ENCODE assay signal across 1 cellular context in the genomic region with DNA sequence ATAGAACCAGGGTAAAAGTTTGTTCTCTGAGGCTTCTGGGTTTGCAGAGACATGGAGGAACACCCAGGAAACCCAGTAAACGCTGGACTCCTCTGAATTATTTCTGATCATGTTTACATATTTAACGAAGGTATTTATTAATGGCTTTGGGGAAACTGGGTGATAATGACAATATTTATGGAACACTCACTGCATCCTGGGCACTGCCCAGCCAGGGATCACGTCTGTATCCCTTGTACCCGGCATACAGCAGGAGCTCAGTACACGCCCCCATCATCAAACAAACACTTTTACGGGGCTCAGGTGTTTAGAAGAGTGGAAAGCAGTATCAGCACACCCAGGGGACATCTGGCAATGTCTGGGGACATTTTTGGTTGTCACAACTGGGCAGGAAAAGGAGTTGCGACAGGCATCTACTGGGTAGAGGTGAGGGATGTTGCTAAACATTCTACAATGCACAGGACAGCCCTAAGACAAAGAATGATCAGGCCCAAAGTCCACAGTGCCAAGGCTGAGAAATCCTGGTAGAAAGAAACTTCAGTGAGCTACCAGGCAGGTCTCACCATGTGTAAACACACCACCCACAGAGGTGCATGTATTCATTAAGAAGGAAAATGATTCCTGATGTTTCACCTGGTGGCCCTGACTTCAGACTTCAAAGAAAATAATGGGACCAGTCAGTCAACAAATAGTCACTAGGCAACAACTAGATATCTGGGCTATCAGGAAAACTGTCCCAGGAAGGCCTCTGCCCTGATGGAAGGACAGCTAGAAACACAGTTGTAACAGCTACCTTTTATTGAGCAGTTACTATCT.
TF ChIP-seq lines count a peak whose summit lies in the region.

No MANE protein-coding gene starts in this region.

TF ChIP-seq in HepG2, 621 proteins besides CTCF, POLR2A, EP300 and RAD21 (continued from another document and continues in another):
- no peak; the same call in 1 of the 2 replicates for TF ChIP-seq ZSCAN9 (CRISPR knock-in tag; IDR thresholded peaks at IDR 0.05; ENCODE audit: borderline replicate concordance)
- peak; percentile 64 for TF ChIP-seq SKI (IDR thresholded peaks at IDR 0.05; ENCODE audit: partially characterized antibody)
- no peak for TF ChIP-seq MAFF (IDR thresholded peaks at IDR 0.05; ENCODE audit: low read depth, low read length)
- TF ChIP-seq ZNF660 (CRISPR knock-in tag; IDR thresholded peaks at IDR 0.05; ENCODE audit: borderline replicate concordance, low read depth) = no peak
- TF ChIP-seq, protein P1, sequence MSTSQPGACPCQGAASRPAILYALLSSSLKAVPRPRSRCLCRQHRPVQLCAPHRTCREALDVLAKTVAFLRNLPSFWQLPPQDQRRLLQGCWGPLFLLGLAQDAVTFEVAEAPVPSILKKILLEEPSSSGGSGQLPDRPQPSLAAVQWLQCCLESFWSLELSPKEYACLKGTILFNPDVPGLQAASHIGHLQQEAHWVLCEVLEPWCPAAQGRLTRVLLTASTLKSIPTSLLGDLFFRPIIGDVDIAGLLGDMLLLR (CRISPR knock-in tag; IDR thresholded peaks at IDR 0.05) = no peak
- no peak for TF ChIP-seq ZSCAN12 (CRISPR knock-in tag; IDR thresholded peaks at IDR 0.05)
- no peak for TF ChIP-seq NFE2L1 (CRISPR knock-in tag; IDR thresholded peaks at IDR 0.05; ENCODE audit: borderline replicate concordance)
- TF ChIP-seq ZNF501 (CRISPR knock-in tag; IDR thresholded peaks at IDR 0.05) = peak; percentile 30; the same call in 1 of the 2 replicates
- TF ChIP-seq IRF2 (CRISPR knock-in tag; IDR thresholded peaks at IDR 0.05) = peak; percentile 73; the same call in 1 of the 2 replicates
- no peak for TF ChIP-seq NR3C1 (CRISPR knock-in tag; IDR thresholded peaks at IDR 0.05)
- TF ChIP-seq, protein P2, sequence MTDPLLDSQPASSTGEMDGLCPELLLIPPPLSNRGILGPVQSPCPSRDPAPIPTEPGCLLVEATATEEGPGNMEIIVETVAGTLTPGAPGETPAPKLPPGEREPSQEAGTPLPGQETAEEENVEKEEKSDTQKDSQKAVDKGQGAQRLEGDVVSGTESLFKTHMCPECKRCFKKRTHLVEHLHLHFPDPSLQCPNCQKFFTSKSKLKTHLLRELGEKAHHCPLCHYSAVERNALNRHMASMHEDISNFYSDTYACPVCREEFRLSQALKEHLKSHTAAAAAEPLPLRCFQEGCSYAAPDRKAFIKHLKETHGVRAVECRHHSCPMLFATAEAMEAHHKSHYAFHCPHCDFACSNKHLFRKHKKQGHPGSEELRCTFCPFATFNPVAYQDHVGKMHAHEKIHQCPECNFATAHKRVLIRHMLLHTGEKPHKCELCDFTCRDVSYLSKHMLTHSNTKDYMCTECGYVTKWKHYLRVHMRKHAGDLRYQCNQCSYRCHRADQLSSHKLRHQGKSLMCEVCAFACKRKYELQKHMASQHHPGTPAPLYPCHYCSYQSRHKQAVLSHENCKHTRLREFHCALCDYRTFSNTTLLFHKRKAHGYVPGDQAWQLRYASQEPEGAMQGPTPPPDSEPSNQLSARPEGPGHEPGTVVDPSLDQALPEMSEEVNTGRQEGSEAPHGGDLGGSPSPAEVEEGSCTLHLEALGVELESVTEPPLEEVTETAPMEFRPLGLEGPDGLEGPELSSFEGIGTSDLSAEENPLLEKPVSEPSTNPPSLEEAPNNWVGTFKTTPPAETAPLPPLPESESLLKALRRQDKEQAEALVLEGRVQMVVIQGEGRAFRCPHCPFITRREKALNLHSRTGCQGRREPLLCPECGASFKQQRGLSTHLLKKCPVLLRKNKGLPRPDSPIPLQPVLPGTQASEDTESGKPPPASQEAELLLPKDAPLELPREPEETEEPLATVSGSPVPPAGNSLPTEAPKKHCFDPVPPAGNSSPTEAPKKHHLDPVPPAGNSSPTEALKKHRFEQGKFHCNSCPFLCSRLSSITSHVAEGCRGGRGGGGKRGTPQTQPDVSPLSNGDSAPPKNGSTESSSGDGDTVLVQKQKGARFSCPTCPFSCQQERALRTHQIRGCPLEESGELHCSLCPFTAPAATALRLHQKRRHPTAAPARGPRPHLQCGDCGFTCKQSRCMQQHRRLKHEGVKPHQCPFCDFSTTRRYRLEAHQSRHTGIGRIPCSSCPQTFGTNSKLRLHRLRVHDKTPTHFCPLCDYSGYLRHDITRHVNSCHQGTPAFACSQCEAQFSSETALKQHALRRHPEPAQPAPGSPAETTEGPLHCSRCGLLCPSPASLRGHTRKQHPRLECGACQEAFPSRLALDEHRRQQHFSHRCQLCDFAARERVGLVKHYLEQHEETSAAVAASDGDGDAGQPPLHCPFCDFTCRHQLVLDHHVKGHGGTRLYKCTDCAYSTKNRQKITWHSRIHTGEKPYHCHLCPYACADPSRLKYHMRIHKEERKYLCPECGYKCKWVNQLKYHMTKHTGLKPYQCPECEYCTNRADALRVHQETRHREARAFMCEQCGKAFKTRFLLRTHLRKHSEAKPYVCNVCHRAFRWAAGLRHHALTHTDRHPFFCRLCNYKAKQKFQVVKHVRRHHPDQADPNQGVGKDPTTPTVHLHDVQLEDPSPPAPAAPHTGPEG (CRISPR knock-in tag; IDR thresholded peaks at IDR 0.05) = 0 out of 2 replicates have a peak, but pooled peaks have one; percentile 43
- no peak for TF ChIP-seq EED (CRISPR knock-in tag; IDR thresholded peaks at IDR 0.05)
- TF ChIP-seq, protein P3, sequence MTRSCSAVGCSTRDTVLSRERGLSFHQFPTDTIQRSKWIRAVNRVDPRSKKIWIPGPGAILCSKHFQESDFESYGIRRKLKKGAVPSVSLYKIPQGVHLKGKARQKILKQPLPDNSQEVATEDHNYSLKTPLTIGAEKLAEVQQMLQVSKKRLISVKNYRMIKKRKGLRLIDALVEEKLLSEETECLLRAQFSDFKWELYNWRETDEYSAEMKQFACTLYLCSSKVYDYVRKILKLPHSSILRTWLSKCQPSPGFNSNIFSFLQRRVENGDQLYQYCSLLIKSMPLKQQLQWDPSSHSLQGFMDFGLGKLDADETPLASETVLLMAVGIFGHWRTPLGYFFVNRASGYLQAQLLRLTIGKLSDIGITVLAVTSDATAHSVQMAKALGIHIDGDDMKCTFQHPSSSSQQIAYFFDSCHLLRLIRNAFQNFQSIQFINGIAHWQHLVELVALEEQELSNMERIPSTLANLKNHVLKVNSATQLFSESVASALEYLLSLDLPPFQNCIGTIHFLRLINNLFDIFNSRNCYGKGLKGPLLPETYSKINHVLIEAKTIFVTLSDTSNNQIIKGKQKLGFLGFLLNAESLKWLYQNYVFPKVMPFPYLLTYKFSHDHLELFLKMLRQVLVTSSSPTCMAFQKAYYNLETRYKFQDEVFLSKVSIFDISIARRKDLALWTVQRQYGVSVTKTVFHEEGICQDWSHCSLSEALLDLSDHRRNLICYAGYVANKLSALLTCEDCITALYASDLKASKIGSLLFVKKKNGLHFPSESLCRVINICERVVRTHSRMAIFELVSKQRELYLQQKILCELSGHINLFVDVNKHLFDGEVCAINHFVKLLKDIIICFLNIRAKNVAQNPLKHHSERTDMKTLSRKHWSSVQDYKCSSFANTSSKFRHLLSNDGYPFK (CRISPR knock-in tag; IDR thresholded peaks at IDR 0.05; ENCODE audit: borderline replicate concordance) = no peak
- TF ChIP-seq, protein P4, sequence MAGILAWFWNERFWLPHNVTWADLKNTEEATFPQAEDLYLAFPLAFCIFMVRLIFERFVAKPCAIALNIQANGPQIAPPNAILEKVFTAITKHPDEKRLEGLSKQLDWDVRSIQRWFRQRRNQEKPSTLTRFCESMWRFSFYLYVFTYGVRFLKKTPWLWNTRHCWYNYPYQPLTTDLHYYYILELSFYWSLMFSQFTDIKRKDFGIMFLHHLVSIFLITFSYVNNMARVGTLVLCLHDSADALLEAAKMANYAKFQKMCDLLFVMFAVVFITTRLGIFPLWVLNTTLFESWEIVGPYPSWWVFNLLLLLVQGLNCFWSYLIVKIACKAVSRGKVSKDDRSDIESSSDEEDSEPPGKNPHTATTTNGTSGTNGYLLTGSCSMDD (CRISPR knock-in tag; IDR thresholded peaks at IDR 0.05) = no peak
- no peak; the same call in 1 of the 2 replicates for TF ChIP-seq ZNF264 (CRISPR knock-in tag; IDR thresholded peaks at IDR 0.05)
- TF ChIP-seq, protein P5, sequence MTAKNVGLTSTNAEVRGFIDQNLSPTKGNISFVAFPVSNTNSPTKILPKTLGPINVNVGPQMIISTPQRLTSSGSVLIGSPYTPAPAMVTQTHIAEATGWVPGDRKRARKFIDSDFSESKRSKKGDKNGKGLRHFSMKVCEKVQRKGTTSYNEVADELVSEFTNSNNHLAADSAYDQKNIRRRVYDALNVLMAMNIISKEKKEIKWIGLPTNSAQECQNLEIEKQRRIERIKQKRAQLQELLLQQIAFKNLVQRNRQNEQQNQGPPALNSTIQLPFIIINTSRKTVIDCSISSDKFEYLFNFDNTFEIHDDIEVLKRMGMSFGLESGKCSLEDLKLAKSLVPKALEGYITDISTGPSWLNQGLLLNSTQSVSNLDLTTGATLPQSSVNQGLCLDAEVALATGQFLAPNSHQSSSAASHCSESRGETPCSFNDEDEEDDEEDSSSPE (CRISPR knock-in tag; IDR thresholded peaks at IDR 0.05) = no peak
- no peak; the same call in 1 of the 2 replicates for TF ChIP-seq ZBTB21 (CRISPR knock-in tag; IDR thresholded peaks at IDR 0.05)
- no peak for TF ChIP-seq GZF1 (CRISPR knock-in tag; IDR thresholded peaks at IDR 0.05)
- TF ChIP-seq NFYC (CRISPR knock-in tag; IDR thresholded peaks at IDR 0.05) = no peak
- TF ChIP-seq, protein P6, sequence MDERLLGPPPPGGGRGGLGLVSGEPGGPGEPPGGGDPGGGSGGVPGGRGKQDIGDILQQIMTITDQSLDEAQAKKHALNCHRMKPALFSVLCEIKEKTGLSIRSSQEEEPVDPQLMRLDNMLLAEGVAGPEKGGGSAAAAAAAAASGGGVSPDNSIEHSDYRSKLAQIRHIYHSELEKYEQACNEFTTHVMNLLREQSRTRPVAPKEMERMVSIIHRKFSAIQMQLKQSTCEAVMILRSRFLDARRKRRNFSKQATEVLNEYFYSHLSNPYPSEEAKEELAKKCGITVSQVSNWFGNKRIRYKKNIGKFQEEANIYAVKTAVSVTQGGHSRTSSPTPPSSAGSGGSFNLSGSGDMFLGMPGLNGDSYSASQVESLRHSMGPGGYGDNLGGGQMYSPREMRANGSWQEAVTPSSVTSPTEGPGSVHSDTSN (CRISPR knock-in tag; IDR thresholded peaks at IDR 0.05) = peak; percentile 45; the same call in 1 of the 2 replicates
- no peak for TF ChIP-seq AHR (CRISPR knock-in tag; IDR thresholded peaks at IDR 0.05)
- TF ChIP-seq, protein P7, sequence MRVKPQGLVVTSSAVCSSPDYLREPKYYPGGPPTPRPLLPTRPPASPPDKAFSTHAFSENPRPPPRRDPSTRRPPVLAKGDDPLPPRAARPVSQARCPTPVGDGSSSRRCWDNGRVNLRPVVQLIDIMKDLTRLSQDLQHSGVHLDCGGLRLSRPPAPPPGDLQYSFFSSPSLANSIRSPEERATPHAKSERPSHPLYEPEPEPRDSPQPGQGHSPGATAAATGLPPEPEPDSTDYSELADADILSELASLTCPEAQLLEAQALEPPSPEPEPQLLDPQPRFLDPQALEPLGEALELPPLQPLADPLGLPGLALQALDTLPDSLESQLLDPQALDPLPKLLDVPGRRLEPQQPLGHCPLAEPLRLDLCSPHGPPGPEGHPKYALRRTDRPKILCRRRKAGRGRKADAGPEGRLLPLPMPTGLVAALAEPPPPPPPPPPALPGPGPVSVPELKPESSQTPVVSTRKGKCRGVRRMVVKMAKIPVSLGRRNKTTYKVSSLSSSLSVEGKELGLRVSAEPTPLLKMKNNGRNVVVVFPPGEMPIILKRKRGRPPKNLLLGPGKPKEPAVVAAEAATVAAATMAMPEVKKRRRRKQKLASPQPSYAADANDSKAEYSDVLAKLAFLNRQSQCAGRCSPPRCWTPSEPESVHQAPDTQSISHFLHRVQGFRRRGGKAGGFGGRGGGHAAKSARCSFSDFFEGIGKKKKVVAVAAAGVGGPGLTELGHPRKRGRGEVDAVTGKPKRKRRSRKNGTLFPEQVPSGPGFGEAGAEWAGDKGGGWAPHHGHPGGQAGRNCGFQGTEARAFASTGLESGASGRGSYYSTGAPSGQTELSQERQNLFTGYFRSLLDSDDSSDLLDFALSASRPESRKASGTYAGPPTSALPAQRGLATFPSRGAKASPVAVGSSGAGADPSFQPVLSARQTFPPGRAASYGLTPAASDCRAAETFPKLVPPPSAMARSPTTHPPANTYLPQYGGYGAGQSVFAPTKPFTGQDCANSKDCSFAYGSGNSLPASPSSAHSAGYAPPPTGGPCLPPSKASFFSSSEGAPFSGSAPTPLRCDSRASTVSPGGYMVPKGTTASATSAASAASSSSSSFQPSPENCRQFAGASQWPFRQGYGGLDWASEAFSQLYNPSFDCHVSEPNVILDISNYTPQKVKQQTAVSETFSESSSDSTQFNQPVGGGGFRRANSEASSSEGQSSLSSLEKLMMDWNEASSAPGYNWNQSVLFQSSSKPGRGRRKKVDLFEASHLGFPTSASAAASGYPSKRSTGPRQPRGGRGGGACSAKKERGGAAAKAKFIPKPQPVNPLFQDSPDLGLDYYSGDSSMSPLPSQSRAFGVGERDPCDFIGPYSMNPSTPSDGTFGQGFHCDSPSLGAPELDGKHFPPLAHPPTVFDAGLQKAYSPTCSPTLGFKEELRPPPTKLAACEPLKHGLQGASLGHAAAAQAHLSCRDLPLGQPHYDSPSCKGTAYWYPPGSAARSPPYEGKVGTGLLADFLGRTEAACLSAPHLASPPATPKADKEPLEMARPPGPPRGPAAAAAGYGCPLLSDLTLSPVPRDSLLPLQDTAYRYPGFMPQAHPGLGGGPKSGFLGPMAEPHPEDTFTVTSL (CRISPR knock-in tag; IDR thresholded peaks at IDR 0.05; ENCODE audit: borderline replicate concordance) = peak; percentile 40; the same call in 1 of the 2 replicates
- TF ChIP-seq, protein P8, sequence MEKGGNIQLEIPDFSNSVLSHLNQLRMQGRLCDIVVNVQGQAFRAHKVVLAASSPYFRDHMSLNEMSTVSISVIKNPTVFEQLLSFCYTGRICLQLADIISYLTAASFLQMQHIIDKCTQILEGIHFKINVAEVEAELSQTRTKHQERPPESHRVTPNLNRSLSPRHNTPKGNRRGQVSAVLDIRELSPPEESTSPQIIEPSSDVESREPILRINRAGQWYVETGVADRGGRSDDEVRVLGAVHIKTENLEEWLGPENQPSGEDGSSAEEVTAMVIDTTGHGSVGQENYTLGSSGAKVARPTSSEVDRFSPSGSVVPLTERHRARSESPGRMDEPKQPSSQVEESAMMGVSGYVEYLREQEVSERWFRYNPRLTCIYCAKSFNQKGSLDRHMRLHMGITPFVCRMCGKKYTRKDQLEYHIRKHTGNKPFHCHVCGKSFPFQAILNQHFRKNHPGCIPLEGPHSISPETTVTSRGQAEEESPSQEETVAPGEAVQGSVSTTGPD (CRISPR knock-in tag; IDR thresholded peaks at IDR 0.05) = peak; percentile 76; the same call in 1 of the 2 replicates
- no peak for TF ChIP-seq ZFP37 (CRISPR knock-in tag; IDR thresholded peaks at IDR 0.05; ENCODE audit: borderline replicate concordance)
- TF ChIP-seq, protein P9, sequence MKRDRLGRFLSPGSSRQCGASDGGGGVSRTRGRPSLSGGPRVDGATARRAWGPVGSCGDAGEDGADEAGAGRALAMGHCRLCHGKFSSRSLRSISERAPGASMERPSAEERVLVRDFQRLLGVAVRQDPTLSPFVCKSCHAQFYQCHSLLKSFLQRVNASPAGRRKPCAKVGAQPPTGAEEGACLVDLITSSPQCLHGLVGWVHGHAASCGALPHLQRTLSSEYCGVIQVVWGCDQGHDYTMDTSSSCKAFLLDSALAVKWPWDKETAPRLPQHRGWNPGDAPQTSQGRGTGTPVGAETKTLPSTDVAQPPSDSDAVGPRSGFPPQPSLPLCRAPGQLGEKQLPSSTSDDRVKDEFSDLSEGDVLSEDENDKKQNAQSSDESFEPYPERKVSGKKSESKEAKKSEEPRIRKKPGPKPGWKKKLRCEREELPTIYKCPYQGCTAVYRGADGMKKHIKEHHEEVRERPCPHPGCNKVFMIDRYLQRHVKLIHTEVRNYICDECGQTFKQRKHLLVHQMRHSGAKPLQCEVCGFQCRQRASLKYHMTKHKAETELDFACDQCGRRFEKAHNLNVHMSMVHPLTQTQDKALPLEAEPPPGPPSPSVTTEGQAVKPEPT (CRISPR knock-in tag; IDR thresholded peaks at IDR 0.05; ENCODE audit: low read depth) = no peak
